1 cellular context compared by ENCODE assay signal in the genomic region with DNA sequence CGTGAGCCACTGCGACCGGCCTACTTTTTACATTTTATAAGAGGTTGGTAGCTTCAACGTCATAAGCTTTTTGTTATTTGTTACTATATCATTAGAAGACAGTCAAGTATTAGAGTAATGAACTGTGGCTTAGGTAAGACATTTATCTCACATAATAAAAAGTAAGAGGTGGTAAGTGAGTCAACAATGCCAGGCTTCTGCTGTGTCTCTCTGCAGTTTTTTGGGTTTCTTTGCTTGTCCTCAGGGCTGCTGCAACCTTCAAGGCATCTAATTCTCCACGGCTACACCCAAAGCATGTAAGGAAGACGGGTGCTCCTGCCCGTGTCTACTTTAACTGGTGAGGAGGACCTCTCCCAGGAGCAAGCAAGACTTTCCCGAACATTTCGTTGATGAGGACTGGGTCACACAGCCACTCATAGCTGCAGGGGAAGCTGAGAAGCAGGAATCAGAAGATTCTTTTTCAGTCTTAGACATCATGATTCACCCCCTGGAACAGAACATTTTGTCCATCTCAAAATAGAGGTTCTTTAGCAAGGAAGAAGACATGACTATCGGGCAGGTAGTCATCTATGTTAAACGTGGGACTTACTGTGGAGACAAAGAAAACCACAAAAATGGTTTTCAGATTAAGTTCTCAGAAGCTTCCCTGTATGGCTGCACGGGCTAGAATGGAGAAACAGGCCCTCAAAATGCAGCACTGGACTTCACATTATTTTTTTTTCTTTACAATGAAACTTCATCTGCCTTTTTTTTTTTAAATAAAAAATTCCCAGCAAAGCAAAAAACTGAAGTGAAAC.
TF ChIP-seq lines count a peak whose summit lies in the region.

No MANE protein-coding gene starts in this region.

TF ChIP-seq in H1, 55 proteins besides CTCF, POLR2A, EP300 and RAD21:
- TF ChIP-seq, protein P1, sequence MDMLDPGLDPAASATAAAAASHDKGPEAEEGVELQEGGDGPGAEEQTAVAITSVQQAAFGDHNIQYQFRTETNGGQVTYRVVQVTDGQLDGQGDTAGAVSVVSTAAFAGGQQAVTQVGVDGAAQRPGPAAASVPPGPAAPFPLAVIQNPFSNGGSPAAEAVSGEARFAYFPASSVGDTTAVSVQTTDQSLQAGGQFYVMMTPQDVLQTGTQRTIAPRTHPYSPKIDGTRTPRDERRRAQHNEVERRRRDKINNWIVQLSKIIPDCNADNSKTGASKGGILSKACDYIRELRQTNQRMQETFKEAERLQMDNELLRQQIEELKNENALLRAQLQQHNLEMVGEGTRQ (IDR thresholded peaks at IDR 0.05; ENCODE audit: low read length) = no peak
